ENCODE assay signal across 19 cellular contexts in the genomic region with DNA sequence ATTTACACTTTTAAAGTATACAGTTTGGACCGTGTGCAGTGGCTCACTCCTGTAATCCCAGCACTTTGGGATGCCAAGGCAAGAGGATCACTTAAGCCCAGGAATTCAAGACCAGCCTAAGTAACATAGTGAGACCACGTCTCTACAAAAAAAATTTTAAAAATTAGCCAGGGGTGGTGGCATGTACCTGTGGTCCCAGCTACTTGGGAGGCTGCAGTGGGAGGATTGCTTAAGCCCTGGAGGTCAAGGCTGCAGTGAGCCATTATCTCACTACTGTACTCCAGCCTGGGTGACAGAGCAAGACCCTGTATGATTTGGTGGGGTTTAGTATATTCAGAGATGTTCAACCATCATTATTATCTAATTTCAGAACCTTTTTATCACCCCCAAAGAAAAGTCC. TPM values are rescaled to one million over a fixed set of nuclear protein-coding genes. Genes with fewer than 3 reads are reported as not detected.
A peak's percentile ranks its signal among the peaks of the same experiment; 100 is the strongest.
DNase-seq lines count a peak whose midpoint lies in the region; ATAC-seq and TF ChIP-seq lines count a peak whose summit lies in the region.
"Had no signal": no experiment of that assay in that cellular context is flagged by ENCODE, and none has a peak within 500 bp of the region (broad histone marks: within the 10 kb centered on the region; RNA-seq: fewer than 3 reads in every experiment).

No MANE protein-coding gene starts in this region.

- TF ChIP-seq CTCF in SU-DHL-6 (IDR thresholded peaks at IDR 0.05; ENCODE audit: insufficient read depth, low read length, poor library complexity, severe bottlenecking) (no peak), hepatocyte (IDR thresholded peaks at IDR 0.05; ENCODE audit: poor library complexity) (no peak)

- DNase-seq in GM23248 (no peak), hepatocyte (ENCODE audit: low spot score) (no peak)
- no peak for DNase-seq in naive thymus-derived CD8-positive, alpha-beta T cell
- DNase-seq in CD8-positive, alpha-beta memory T cell: no peak
- DNase-seq: activated CD4-positive, alpha-beta T cell treated with anti-CD3 and anti-CD28 coated beads, Interleukin-2, amount 50 U/mL, for 4 hours; dermis blood vessel endothelial cell; DMS79; glutamatergic neuron; NCI-H2081 treated with DMSO at 0.1 percent for 48 hours; T-helper 2 cell had no signal

- H3K79me2 ChIP-seq in GM23248 (ENCODE audit: insufficient read depth) (peaks cover 97% of the 10 kb centered on the region), SU-DHL-6 (ENCODE audit: insufficient read depth, low read length) (peaks cover 97% of the 10 kb centered on the region), hepatocyte (peaks cover 95% of the 10 kb centered on the region)

- H3K27me3 ChIP-seq in BLaER1 treated with 17β-estradiol and CSF1 and Interleukin-3, amounts not matched to agents 10 nM and 100 nM: no peaks in the 10 kb centered on the region
- H3K27me3 ChIP-seq in GM23248 (replicated peaks; ENCODE audit: insufficient read depth) (no peaks in the 10 kb centered on the region), SU-DHL-6 (ENCODE audit: low read length) (no peaks in the 10 kb centered on the region), hepatocyte (no peaks in the 10 kb centered on the region)
- H3K27me3 ChIP-seq in CD8-positive, alpha-beta memory T cell (ENCODE audit: insufficient read depth, low read length, poor library complexity, severe bottlenecking): no peaks in the 10 kb centered on the region
- H3K27me3 ChIP-seq: cardiac muscle cell, neural progenitor cell, SJSA1, suprapubic skin, vagina had no signal

- H3F3A ChIP-seq in GM23248 (ENCODE audit: insufficient read depth) (no peaks in the 10 kb centered on the region), SU-DHL-6 (ENCODE audit: insufficient read depth) (peaks cover 14% of the 10 kb centered on the region)

- H3K4me2 ChIP-seq in BLaER1 treated with 17β-estradiol and CSF1 and Interleukin-3, amounts not matched to agents 10 nM and 100 nM: peak overlapping the region in 10 of 11 experiments; percentile 11 to 99 (median 88); a peak in 11 of 22 replicates
- H3K4me2 ChIP-seq in GM23248 (ENCODE audit: unreplicated experiment): no peak overlapping the region
- peak overlapping the region; percentile 9 for H3K4me2 ChIP-seq in SU-DHL-6 (ENCODE audit: low read depth, low read length, poor library complexity, severe bottlenecking)
- peak overlapping the region; percentile 92 for H3K4me2 ChIP-seq in hepatocyte
- H3K4me2 ChIP-seq: neural progenitor cell had no signal

- H3K9me2 ChIP-seq in GM23248 (ENCODE audit: insufficient read depth) (no peaks in the 10 kb centered on the region), SU-DHL-6 (replicated peaks; ENCODE audit: insufficient read depth, low read length) (no peaks in the 10 kb centered on the region), hepatocyte (replicated peaks; ENCODE audit: insufficient read depth) (no peaks in the 10 kb centered on the region)

- peak overlapping the region in 1 of 11 experiments; percentile 15; a peak in 1 of 22 replicates for H3K9ac ChIP-seq in BLaER1 treated with 17β-estradiol and CSF1 and Interleukin-3, amounts not matched to agents 10 nM and 100 nM
- peak overlapping the region; percentile 26; the same call in 1 of the 2 replicates for H3K9ac ChIP-seq in GM23248
- no peak overlapping the region for H3K9ac ChIP-seq in SU-DHL-6 (ENCODE audit: low read length)
- H3K9ac ChIP-seq: neural progenitor cell had no signal

- H3K4me1 Mint-ChIP-seq in naive thymus-derived CD8-positive, alpha-beta T cell: peaks cover 29 to 88% (median 73%) of the 10 kb centered on the region in 4 donors
- H3K4me1 Mint-ChIP-seq in CD8-positive, alpha-beta memory T cell: peaks cover 66 to 88% (median 71%) of the 10 kb centered on the region in 3 donors

- H3K27ac ChIP-seq in BLaER1 treated with 17β-estradiol and CSF1 and Interleukin-3, amounts not matched to agents 10 nM and 100 nM: no peak overlapping the region
- H3K27ac ChIP-seq in GM23248: no peak overlapping the region
- no peak overlapping the region for H3K27ac ChIP-seq in SU-DHL-6 (ENCODE audit: low read depth, low read length)
- H3K27ac ChIP-seq in hepatocyte: no peak overlapping the region
- no peak overlapping the region for H3K27ac ChIP-seq in CD8-positive, alpha-beta memory T cell (ENCODE audit: low read depth, low read length)
- H3K27ac ChIP-seq: cardiac muscle cell, neural progenitor cell, SJSA1, suprapubic skin, vagina had no signal

- in situ Hi-C loops in GM23248 (cut with MboI): no loop called here

- CTCF ChIA-PET in CD8-positive, alpha-beta memory T cell (lab: Charles Lee): no interaction called here

- H3K9me3 Mint-ChIP-seq in naive thymus-derived CD8-positive, alpha-beta T cell: peaks cover 0 to 2% (median 0%) of the 10 kb centered on the region in 9 donors
- H3K9me3 Mint-ChIP-seq in CD8-positive, alpha-beta memory T cell: no peaks in the 10 kb centered on the region

- POLR2A ChIA-PET in naive thymus-derived CD8-positive, alpha-beta T cell (lab: Charles Lee): no interaction called here
- POLR2A ChIA-PET in CD8-positive, alpha-beta memory T cell (lab: Charles Lee): interaction anchor here (0.6 to 0.8 kb wide), 2 partner anchors 17 to 169 kb away, joined by 3 to 6 read pairs; partner anchors contain the start of gene ZNF740

- H4K20me1 ChIP-seq in BLaER1 treated with 17β-estradiol and CSF1 and Interleukin-3, amounts not matched to agents 10 nM and 100 nM: peaks cover 80 to 91% (median 88%) of the 10 kb centered on the region in 11 experiments
- peaks cover 16% of the 10 kb centered on the region for H4K20me1 ChIP-seq in GM23248 (ENCODE audit: insufficient read depth)
- H4K20me1 ChIP-seq in SU-DHL-6 (ENCODE audit: low read depth, low read length): peaks cover 67% of the 10 kb centered on the region
- H4K20me1 ChIP-seq in hepatocyte (ENCODE audit: insufficient read depth, poor library complexity, severe bottlenecking): peaks cover 91% of the 10 kb centered on the region

- H3K27me3 Mint-ChIP-seq in naive thymus-derived CD8-positive, alpha-beta T cell: no peaks in the 10 kb centered on the region
- H3K27me3 Mint-ChIP-seq in CD8-positive, alpha-beta memory T cell: peaks cover 0 to 2% of the 10 kb centered on the region in 2 donors

- 75 to 80% methylated on average over 2 of the region's 2 CpGs for WGBS in GM23248 (ENCODE audit: low coverage in 1 of 2, low lambda C conversion rate in 2 of 2, missing lambda C conversion rate in 2 of 2), 2 experiments
- 79% methylated on average over 2 of the region's 2 CpGs for WGBS in hepatocyte (ENCODE audit: low lambda C conversion rate, missing lambda C conversion rate)

- H2AFZ ChIP-seq in GM23248 (no peak overlapping the region), SU-DHL-6 (ENCODE audit: low read depth, low read length, severe bottlenecking) (no peak overlapping the region), hepatocyte (no peak overlapping the region)
- H2AFZ ChIP-seq: neural progenitor cell had no signal

- H3K36me3 ChIP-seq in BLaER1 treated with 17β-estradiol and CSF1 and Interleukin-3, amounts not matched to agents 10 nM and 100 nM: peaks cover 43 to 85% (median 83%) of the 10 kb centered on the region in 11 experiments
- H3K36me3 ChIP-seq in GM23248 (ENCODE audit: low read depth): peaks cover 4% of the 10 kb centered on the region; the same call in 1 of the 2 replicates
- peaks cover 32% of the 10 kb centered on the region for H3K36me3 ChIP-seq in SU-DHL-6 (ENCODE audit: low read length)
- no peaks in the 10 kb centered on the region for H3K36me3 ChIP-seq in hepatocyte (replicated peaks; ENCODE audit: insufficient read depth, low read depth)
- H3K36me3 ChIP-seq in CD8-positive, alpha-beta memory T cell (ENCODE audit: insufficient read depth, low read length): peaks cover 4% of the 10 kb centered on the region
- H3K36me3 ChIP-seq: cardiac muscle cell, vagina had no signal

- H3K4me3 Mint-ChIP-seq in naive thymus-derived CD8-positive, alpha-beta T cell: peak overlapping the region in 1 of 10 donors; percentile 29
- H3K4me3 Mint-ChIP-seq in CD8-positive, alpha-beta memory T cell: no peak overlapping the region
- H3K4me3 Mint-ChIP-seq: neural progenitor cell had no signal

- no peak for ATAC-seq in naive thymus-derived CD8-positive, alpha-beta T cell
- ATAC-seq in HG03457 (IDR thresholded peaks at IDR 0.05; ENCODE audit: unreplicated experiment): no peak
- ATAC-seq: Panc1 had no signal

- no peaks in the 10 kb centered on the region for H3K9me3 ChIP-seq in BLaER1 treated with 17β-estradiol and CSF1 and Interleukin-3, amounts not matched to agents 10 nM and 100 nM (replicated peaks in 1 of 11)
- H3K9me3 ChIP-seq in GM23248 (ENCODE audit: low read depth) (no peaks in the 10 kb centered on the region), SU-DHL-6 (ENCODE audit: insufficient read depth, low read length) (no peaks in the 10 kb centered on the region), hepatocyte (ENCODE audit: low read depth) (no peaks in the 10 kb centered on the region)
- H3K9me3 ChIP-seq in CD8-positive, alpha-beta memory T cell (ENCODE audit: low read length): no peaks in the 10 kb centered on the region
- H3K9me3 ChIP-seq: SJSA1, suprapubic skin, vagina had no signal

- peaks cover 0 to 38% (median 4%) of the 10 kb centered on the region in 3 donors for H3K36me3 Mint-ChIP-seq in naive thymus-derived CD8-positive, alpha-beta T cell
- H3K36me3 Mint-ChIP-seq in CD8-positive, alpha-beta memory T cell: peaks cover 0 to 54% (median 4%) of the 10 kb centered on the region in 3 donors

- no peak overlapping the region for H3K4me3 ChIP-seq in BLaER1 treated with 17β-estradiol and CSF1 and Interleukin-3, amounts not matched to agents 10 nM and 100 nM
- no peak overlapping the region for H3K4me3 ChIP-seq in GM23248
- no peak overlapping the region for H3K4me3 ChIP-seq in SU-DHL-6 (ENCODE audit: insufficient read depth, low read length, poor library complexity, severe bottlenecking)
- no peak overlapping the region for H3K4me3 ChIP-seq in hepatocyte
- no peak overlapping the region for H3K4me3 ChIP-seq in CD8-positive, alpha-beta memory T cell (ENCODE audit: low read length)
- H3K4me3 ChIP-seq: cardiac muscle cell, neural progenitor cell, SJSA1, suprapubic skin, vagina had no signal

- peak overlapping the region in 1 of 10 donors; percentile 59 for H3K27ac Mint-ChIP-seq in naive thymus-derived CD8-positive, alpha-beta T cell
- H3K27ac Mint-ChIP-seq in CD8-positive, alpha-beta memory T cell: peak overlapping the region in 3 of 8 donors; percentile 66 to 76 (median 68)
- H3K27ac Mint-ChIP-seq: neural progenitor cell had no signal

- H3K4me1 ChIP-seq in BLaER1 treated with 17β-estradiol and CSF1 and Interleukin-3, amounts not matched to agents 10 nM and 100 nM: peaks cover 28 to 43% (median 31%) of the 10 kb centered on the region in 10 experiments
- H3K4me1 ChIP-seq in GM23248 (ENCODE audit: insufficient read depth) (peaks cover 37% of the 10 kb centered on the region), hepatocyte (ENCODE audit: insufficient read depth) (peaks cover 48% of the 10 kb centered on the region)
- peaks cover 50% of the 10 kb centered on the region for H3K4me1 ChIP-seq in CD8-positive, alpha-beta memory T cell (ENCODE audit: insufficient read depth, low read length)

RNA-seq across cellular contexts. Expression of gene EIF4B, which starts 4.7 kb away (rescaled TPM):
- total RNA-seq in GM23248 (2014; rRNA removed; shearing (Covaris generic)): 436 and 501 TPM in 2 replicates
- polyA plus RNA-seq in GM23248 (2016; fragmentation: Nextera tagmentation; extraction: Ambion mirVana) (73.4 and 74.8 TPM in 2 replicates), hepatocyte (53.5 and 65.1 TPM in 2 replicates)
- 435 and 449 TPM in 2 replicates for total RNA-seq in hepatocyte
- total RNA-seq in naive thymus-derived CD8-positive, alpha-beta T cell: 100 to 1,000 TPM; 752 to 804 TPM
- 100 to 1,000 TPM; 116 to 146 (median 124) TPM for polyA plus RNA-seq in naive thymus-derived CD8-positive, alpha-beta T cell
- total RNA-seq in CD8-positive, alpha-beta memory T cell: 100 to 1,000 TPM; 644 to 660 TPM
- 114 TPM for polyA plus RNA-seq in CD8-positive, alpha-beta memory T cell

RNA-seq across cellular contexts. Expression of gene TNS2, which starts 38.9 kb away (rescaled TPM):
- total RNA-seq in GM23248 (2014; rRNA removed; shearing (Covaris generic)): 41.6 and 48.6 TPM in 2 replicates
- polyA plus RNA-seq in GM23248 (2016; fragmentation: Nextera tagmentation; extraction: Ambion mirVana): 24.1 and 26.1 TPM in 2 replicates
- total RNA-seq in hepatocyte: 15.9 and 16.9 TPM in 2 replicates
- polyA plus RNA-seq in hepatocyte: 32.2 and 41.8 TPM in 2 replicates
- total RNA-seq in naive thymus-derived CD8-positive, alpha-beta T cell: 1 to 10 TPM; 2.4 to 3.0 TPM
- under 1 TPM in 2 of 3 donors, not detected in 1; 0.13 to 0.19 TPM for polyA plus RNA-seq in naive thymus-derived CD8-positive, alpha-beta T cell
- total RNA-seq in CD8-positive, alpha-beta memory T cell: 1 to 10 TPM; 2.1 to 5.6 TPM
- polyA plus RNA-seq in CD8-positive, alpha-beta memory T cell: 0.35 TPM
